ENCODE assay signal across 25 cellular contexts in the genomic region with DNA sequence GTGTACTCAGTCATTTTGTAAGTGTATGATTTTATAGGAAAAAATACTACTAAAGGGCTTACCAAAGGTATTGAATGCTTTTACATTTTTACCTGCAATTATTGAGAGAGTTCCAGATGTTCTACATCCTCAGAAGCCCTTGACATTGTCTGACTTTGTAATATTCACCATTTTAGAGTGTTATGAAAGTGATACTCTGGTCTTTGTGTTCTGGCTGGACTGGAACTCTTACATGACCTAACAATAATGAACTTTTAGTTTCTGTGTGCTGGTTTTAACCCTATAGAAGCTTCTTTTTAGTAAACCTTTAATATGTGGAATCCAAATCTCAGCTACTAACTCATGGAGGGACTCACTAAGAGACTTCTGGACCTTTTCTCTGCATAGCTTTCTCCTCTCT.
"Had no signal": no experiment of that assay in that cellular context is flagged by ENCODE, and none has a peak within 500 bp of the region (broad histone marks: within the 10 kb centered on the region; RNA-seq: fewer than 3 reads in every experiment).

No MANE protein-coding gene starts in this region.

- H3K9me3 ChIP-seq: colonic mucosa, esophagus muscularis mucosa, esophagus squamous epithelium, gastrocnemius medialis, gastroesophageal sphincter, heart left ventricle, heart right ventricle had no signal

- H3K4me3 ChIP-seq: colonic mucosa, coronary artery, dorsolateral prefrontal cortex, esophagus muscularis mucosa, esophagus squamous epithelium, gastrocnemius medialis, gastroesophageal sphincter, heart left ventricle, heart right ventricle, hepatocyte had no signal

- H3K79me2 ChIP-seq: hepatocyte had no signal

- H3K27me3 ChIP-seq: colonic mucosa, esophagus muscularis mucosa, esophagus squamous epithelium, foreskin keratinocyte, gastrocnemius medialis, gastroesophageal sphincter, heart left ventricle, heart right ventricle, hepatocyte had no signal

- H3K27ac ChIP-seq: colonic mucosa, coronary artery, dorsolateral prefrontal cortex, epithelial cell of prostate, esophagus muscularis mucosa, esophagus squamous epithelium, foreskin keratinocyte, gastrocnemius medialis, gastroesophageal sphincter, heart left ventricle, heart right ventricle, hepatocyte had no signal

- H3K36me3 ChIP-seq: colonic mucosa, esophagus muscularis mucosa, esophagus squamous epithelium, gastrocnemius medialis, gastroesophageal sphincter, heart left ventricle, heart right ventricle had no signal

- H2AFZ ChIP-seq: hepatocyte had no signal

- H3K4me2 ChIP-seq: hepatocyte had no signal

- H3K4me1 ChIP-seq: colonic mucosa, esophagus muscularis mucosa, esophagus squamous epithelium, foreskin keratinocyte, gastrocnemius medialis, gastroesophageal sphincter, heart left ventricle, heart right ventricle had no signal

- ATAC-seq: effector memory CD8-positive, alpha-beta T cell; esophagus mucosa; foreskin keratinocyte; gastrocnemius medialis; gastroesophageal sphincter; heart left ventricle; heart right ventricle had no signal

- DNase-seq: colonic mucosa; cortex of kidney; dermis blood vessel endothelial cell; dorsolateral prefrontal cortex; effector CD4-positive, alpha-beta T cell; effector CD8-positive, alpha-beta T cell; effector memory CD4-positive, alpha-beta T cell; effector memory CD8-positive, alpha-beta T cell; endodermal cell; erythroblast; esophagus squamous epithelium; foreskin fibroblast; foreskin keratinocyte; foreskin melanocyte; gastrocnemius medialis; glutamatergic neuron; head of caudate nucleus; heart left ventricle; heart right ventricle had no signal
